In the genomic region with DNA sequence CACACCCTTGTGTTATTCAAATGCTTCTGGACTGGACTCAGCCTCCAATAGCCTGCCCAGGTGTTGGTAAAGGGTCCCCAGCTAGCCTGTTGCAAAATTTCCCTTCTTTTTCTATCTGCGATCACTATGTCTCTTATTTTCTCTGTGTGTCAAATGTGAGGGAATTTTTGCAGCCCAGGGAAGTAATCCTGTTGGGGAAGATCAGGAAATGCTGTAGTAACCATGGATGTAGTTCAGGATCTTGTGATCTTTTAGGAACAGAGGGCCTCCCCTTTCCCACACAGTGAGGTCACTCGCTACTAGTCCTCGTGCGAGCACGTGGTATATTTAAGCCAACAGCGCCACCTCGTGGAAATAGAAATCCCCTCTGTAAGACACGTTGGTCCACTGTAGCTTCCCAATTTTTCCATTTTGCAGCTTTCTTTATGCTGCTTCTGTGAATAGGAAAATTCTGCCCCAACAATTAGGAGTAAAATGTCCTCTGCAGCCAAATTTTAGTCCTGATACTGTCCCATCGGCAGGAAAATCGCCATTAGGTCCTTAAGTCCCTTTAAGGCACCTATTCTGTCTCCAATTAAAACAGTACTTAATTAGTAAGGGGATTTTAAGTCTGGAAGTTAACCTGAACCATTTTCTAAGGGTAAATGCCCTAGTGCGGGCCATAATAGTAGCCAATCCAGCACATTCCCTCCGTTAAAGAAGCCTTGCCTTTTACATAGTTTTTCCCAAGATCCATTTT, we compare ENCODE assay signal across 1 cellular context.
A peak's percentile ranks its signal among the peaks of the same experiment; 100 is the strongest.
TF ChIP-seq lines count a peak whose summit lies in the region.

No MANE protein-coding gene starts in this region.

TF ChIP-seq in K562, 482 proteins besides CTCF, POLR2A, EP300 and RAD21 (continues in another document):
- TF ChIP-seq ZNF766 (CRISPR knock-in tag; conservative IDR thresholded peaks at IDR 0.05), result no peak
- TF ChIP-seq SAFB2 (IDR thresholded peaks at IDR 0.05; ENCODE audit: borderline replicate concordance, low read depth, low read length, severe bottlenecking), result no peak
- peak; percentile 85 for TF ChIP-seq EP400 (IDR thresholded peaks at IDR 0.05)
- peak; percentile 23; the same call in 1 of the 2 replicates for TF ChIP-seq ZEB2 (IDR thresholded peaks at IDR 0.05)
- TF ChIP-seq, protein P1, sequence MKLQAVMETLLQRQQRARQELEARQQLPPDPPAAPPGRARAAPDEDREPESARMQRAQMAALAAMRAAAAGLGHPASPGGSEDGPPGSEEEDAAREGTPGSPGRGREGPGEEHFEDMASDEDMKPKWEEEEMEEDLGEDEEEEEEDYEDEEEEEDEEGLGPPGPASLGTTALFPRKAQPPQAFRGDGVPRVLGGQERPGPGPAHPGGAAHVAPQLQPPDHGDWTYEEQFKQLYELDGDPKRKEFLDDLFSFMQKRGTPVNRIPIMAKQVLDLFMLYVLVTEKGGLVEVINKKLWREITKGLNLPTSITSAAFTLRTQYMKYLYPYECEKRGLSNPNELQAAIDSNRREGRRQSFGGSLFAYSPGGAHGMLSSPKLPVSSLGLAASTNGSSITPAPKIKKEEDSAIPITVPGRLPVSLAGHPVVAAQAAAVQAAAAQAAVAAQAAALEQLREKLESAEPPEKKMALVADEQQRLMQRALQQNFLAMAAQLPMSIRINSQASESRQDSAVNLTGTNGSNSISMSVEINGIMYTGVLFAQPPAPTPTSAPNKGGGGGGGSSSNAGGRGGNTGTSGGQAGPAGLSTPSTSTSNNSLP (IDR thresholded peaks at IDR 0.05; ENCODE audit: borderline replicate concordance, low read depth, low read length), result no peak
- peak in 1 of 2 experiments; percentile 55; a peak in 1 of 4 replicates for TF ChIP-seq ARNT (IDR thresholded peaks at IDR 0.05)
- TF ChIP-seq, protein P2, sequence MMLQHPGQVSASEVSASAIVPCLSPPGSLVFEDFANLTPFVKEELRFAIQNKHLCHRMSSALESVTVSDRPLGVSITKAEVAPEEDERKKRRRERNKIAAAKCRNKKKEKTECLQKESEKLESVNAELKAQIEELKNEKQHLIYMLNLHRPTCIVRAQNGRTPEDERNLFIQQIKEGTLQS (IDR thresholded peaks at IDR 0.05), result peak; percentile 75
- TF ChIP-seq, protein P2 (CRISPR knock-in tag; conservative IDR thresholded peaks at IDR 0.05), result peak; percentile 79
- TF ChIP-seq, protein P3, sequence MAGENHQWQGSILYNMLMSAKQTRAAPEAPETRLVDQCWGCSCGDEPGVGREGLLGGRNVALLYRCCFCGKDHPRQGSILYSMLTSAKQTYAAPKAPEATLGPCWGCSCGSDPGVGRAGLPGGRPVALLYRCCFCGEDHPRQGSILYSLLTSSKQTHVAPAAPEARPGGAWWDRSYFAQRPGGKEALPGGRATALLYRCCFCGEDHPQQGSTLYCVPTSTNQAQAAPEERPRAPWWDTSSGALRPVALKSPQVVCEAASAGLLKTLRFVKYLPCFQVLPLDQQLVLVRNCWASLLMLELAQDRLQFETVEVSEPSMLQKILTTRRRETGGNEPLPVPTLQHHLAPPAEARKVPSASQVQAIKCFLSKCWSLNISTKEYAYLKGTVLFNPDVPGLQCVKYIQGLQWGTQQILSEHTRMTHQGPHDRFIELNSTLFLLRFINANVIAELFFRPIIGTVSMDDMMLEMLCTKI (IDR thresholded peaks at IDR 0.05; ENCODE audit: partially characterized antibody), result no peak
- TF ChIP-seq, protein P4, sequence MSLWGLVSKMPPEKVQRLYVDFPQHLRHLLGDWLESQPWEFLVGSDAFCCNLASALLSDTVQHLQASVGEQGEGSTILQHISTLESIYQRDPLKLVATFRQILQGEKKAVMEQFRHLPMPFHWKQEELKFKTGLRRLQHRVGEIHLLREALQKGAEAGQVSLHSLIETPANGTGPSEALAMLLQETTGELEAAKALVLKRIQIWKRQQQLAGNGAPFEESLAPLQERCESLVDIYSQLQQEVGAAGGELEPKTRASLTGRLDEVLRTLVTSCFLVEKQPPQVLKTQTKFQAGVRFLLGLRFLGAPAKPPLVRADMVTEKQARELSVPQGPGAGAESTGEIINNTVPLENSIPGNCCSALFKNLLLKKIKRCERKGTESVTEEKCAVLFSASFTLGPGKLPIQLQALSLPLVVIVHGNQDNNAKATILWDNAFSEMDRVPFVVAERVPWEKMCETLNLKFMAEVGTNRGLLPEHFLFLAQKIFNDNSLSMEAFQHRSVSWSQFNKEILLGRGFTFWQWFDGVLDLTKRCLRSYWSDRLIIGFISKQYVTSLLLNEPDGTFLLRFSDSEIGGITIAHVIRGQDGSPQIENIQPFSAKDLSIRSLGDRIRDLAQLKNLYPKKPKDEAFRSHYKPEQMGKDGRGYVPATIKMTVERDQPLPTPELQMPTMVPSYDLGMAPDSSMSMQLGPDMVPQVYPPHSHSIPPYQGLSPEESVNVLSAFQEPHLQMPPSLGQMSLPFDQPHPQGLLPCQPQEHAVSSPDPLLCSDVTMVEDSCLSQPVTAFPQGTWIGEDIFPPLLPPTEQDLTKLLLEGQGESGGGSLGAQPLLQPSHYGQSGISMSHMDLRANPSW (CRISPR knock-in tag; IDR thresholded peaks at IDR 0.05), result peak; percentile 57; the same call in 1 of the 2 replicates
- TF ChIP-seq ZNF561 (CRISPR knock-in tag; conservative IDR thresholded peaks at IDR 0.05), result 0 out of 2 replicates have a peak, but pooled peaks have one; percentile 25
- TF ChIP-seq, protein P5, sequence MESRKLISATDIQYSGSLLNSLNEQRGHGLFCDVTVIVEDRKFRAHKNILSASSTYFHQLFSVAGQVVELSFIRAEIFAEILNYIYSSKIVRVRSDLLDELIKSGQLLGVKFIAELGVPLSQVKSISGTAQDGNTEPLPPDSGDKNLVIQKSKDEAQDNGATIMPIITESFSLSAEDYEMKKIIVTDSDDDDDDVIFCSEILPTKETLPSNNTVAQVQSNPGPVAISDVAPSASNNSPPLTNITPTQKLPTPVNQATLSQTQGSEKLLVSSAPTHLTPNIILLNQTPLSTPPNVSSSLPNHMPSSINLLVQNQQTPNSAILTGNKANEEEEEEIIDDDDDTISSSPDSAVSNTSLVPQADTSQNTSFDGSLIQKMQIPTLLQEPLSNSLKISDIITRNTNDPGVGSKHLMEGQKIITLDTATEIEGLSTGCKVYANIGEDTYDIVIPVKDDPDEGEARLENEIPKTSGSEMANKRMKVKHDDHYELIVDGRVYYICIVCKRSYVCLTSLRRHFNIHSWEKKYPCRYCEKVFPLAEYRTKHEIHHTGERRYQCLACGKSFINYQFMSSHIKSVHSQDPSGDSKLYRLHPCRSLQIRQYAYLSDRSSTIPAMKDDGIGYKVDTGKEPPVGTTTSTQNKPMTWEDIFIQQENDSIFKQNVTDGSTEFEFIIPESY (CRISPR knock-in tag; IDR thresholded peaks at IDR 0.05), result peak; percentile 64
- no peak for TF ChIP-seq ZNF830 (CRISPR knock-in tag; IDR thresholded peaks at IDR 0.05)
- no peak for TF ChIP-seq SNIP1 (IDR thresholded peaks at IDR 0.05; ENCODE audit: low read depth)
- TF ChIP-seq ZNF24 (IDR thresholded peaks at IDR 0.05), result peak; percentile 23; the same call in 1 of the 2 replicates
- no peak for TF ChIP-seq KDM2B (CRISPR knock-in tag; IDR thresholded peaks at IDR 0.05)
- no peak for TF ChIP-seq PHF20 (IDR thresholded peaks at IDR 0.05; ENCODE audit: partially characterized antibody)
- TF ChIP-seq ZNF239 (CRISPR knock-in tag; IDR thresholded peaks at IDR 0.05), result no peak
- TF ChIP-seq, protein P6, sequence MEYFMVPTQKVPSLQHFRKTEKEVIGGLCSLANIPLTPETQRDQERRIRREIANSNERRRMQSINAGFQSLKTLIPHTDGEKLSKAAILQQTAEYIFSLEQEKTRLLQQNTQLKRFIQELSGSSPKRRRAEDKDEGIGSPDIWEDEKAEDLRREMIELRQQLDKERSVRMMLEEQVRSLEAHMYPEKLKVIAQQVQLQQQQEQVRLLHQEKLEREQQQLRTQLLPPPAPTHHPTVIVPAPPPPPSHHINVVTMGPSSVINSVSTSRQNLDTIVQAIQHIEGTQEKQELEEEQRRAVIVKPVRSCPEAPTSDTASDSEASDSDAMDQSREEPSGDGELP (CRISPR knock-in tag; IDR thresholded peaks at IDR 0.05; ENCODE audit: borderline replicate concordance), result no peak
- TF ChIP-seq TBL1XR1 (IDR thresholded peaks at IDR 0.05; ENCODE audit: low read length in 2 of 2), result peak in 1 of 2 experiments; percentile 28; a peak in 1 of 4 replicates
- TF ChIP-seq, protein P7, sequence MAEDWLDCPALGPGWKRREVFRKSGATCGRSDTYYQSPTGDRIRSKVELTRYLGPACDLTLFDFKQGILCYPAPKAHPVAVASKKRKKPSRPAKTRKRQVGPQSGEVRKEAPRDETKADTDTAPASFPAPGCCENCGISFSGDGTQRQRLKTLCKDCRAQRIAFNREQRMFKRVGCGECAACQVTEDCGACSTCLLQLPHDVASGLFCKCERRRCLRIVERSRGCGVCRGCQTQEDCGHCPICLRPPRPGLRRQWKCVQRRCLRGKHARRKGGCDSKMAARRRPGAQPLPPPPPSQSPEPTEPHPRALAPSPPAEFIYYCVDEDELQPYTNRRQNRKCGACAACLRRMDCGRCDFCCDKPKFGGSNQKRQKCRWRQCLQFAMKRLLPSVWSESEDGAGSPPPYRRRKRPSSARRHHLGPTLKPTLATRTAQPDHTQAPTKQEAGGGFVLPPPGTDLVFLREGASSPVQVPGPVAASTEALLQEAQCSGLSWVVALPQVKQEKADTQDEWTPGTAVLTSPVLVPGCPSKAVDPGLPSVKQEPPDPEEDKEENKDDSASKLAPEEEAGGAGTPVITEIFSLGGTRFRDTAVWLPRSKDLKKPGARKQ (CRISPR knock-in tag; IDR thresholded peaks at IDR 0.05), result no peak
- TF ChIP-seq TEAD4 (IDR thresholded peaks at IDR 0.05; ENCODE audit: low read length), result no peak
- peak; percentile 76; the same call in 1 of the 2 replicates for TF ChIP-seq TEAD4 (CRISPR knock-in tag; IDR thresholded peaks at IDR 0.05; ENCODE audit: borderline replicate concordance)
- TF ChIP-seq, protein P8, sequence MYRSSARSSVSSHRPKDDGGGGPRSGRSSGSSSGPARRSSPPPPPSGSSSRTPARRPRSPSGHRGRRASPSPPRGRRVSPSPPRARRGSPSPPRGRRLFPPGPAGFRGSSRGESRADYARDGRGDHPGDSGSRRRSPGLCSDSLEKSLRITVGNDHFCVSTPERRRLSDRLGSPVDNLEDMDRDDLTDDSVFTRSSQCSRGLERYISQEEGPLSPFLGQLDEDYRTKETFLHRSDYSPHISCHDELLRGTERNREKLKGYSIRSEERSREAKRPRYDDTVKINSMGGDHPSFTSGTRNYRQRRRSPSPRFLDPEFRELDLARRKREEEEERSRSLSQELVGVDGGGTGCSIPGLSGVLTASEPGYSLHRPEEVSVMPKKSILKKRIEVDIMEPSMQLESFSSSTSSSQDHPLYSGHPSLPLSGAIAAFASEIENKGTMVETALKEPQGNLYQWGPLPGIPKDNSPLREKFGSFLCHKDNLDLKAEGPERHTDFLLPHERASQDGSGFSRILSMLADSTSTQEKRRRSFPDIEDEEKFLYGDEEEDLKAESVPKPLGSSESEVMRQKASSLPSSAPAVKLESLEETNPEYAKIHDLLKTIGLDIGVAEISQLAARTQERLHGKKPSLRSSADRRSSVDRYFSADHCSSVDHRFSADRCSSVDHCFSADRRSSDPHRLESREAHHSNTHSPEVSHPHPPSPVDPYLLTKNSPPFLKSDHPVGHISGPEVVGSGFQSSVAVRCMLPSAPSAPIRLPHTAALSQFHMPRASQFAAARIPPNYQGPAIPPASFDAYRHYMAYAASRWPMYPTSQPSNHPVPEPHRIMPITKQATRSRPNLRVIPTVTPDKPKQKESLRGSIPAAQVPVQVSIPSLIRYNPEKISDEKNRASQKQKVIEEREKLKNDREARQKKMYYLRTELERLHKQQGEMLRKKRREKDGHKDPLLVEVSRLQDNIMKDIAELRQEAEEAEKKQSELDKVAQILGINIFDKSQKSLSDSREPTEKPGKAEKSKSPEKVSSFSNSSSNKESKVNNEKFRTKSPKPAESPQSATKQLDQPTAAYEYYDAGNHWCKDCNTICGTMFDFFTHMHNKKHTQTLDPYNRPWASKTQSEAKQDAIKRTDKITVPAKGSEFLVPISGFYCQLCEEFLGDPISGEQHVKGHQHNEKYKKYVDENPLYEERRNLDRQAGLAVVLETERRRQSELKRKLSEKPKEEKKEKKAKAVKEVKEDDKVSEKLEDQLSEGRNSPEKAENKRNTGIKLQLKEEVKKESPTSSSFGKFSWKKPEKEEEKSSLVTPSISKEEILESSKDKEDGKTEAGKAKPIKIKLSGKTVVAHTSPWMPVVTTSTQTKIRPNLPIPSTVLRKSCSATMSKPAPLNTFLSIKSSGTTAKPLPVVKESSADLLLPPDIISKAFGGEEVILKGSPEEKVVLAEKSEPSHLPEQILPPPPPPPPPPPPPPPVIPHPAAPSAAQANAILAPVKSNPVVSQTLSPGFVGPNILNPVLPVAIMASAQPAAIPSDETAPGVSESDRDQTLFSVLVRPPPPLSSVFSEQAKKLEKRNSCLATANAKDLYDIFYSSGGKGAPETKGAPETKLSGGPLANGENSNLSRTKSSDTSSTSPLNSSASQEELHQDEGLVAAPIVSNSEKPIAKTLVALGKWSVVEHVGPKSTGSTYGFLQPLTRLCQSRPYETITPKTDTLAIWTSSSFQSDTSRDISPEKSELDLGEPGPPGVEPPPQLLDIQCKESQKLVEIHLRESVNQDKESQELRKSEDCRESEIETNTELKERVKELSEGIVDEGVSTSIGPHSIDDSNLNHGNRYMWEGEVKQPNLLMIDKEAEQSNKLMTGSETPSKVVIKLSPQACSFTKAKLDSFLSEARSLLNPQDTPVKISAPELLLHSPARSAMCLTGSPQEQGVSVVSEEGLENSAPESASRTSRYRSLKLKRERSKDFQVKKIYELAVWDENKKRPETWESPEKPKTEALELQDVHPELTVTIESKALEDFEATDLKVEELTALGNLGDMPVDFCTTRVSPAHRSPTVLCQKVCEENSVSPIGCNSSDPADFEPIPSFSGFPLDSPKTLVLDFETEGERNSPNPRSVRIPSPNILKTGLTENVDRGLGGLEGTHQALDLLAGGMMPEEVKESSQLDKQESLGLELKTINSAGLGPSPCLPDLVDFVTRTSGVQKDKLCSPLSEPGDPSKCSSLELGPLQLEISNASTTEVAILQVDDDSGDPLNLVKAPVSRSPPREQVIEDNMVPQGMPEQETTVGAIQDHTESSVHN (IDR thresholded peaks at IDR 0.05; ENCODE audit: borderline replicate concordance in 1 of 2, low read depth in 1 of 2), result no peak
- TF ChIP-seq ELF1 (tag; IDR thresholded peaks at IDR 0.05), result no peak
- peak; percentile 99 for TF ChIP-seq MYC (IDR thresholded peaks at IDR 0.05; ENCODE audit: low read depth, low read length)
- peak; percentile 89; the same call in 1 of the 2 replicates for TF ChIP-seq MYC (CRISPR knock-in tag; IDR thresholded peaks at IDR 0.05; ENCODE audit: borderline replicate concordance, low read depth)
- TF ChIP-seq, protein P9, sequence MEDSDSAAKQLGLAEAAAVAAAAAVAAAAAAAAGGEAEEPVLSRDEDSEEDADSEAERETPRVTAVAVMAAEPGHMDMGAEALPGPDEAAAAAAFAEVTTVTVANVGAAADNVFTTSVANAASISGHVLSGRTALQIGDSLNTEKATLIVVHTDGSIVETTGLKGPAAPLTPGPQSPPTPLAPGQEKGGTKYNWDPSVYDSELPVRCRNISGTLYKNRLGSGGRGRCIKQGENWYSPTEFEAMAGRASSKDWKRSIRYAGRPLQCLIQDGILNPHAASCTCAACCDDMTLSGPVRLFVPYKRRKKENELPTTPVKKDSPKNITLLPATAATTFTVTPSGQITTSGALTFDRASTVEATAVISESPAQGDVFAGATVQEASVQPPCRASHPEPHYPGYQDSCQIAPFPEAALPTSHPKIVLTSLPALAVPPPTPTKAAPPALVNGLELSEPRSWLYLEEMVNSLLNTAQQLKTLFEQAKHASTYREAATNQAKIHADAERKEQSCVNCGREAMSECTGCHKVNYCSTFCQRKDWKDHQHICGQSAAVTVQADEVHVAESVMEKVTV (CRISPR knock-in tag; IDR thresholded peaks at IDR 0.05), result peak; percentile 89
- no peak for TF ChIP-seq ZNF778 (CRISPR knock-in tag; IDR thresholded peaks at IDR 0.05)
